In the genomic region with DNA sequence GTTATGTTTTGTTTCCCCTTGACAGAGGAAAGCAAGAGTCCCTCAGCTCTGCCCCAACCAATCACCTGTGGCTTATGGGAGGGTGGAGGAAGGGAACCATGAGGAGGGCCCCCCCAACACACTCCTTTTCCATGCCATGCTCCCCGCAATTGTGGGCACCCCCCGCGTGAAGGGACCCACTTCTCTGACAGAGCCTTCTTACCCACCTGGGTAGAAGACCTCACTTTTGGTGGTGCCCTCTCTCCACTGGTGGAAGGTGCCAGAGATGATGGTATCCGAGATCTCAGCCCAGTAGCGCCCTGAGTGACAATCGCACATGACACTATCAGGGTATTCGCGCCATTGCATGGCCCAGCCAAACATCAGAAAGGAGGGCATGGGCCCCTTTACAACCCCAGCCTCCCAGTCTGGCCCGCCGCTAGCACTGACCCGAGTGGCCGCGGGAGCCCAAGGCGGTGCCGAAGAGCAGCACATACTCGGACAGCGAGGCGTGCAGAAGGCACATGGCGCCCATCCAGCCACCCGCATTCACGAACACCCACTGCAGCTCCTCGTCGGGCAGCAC, we compare ENCODE assay signal across 8 cellular contexts. TPM values are rescaled to one million over a fixed set of nuclear protein-coding genes. Genes with fewer than 3 reads are reported as not detected.
DNase-seq lines count a peak whose midpoint lies in the region; ATAC-seq and TF ChIP-seq lines count a peak whose summit lies in the region.

No MANE protein-coding gene starts in this region.

- ATAC-seq in Panc1 (no peak; the same call in 1 of the 2 replicates), natural killer cell (no peak)

- no peaks in the 10 kb centered on the region for H3K27me3 Mint-ChIP-seq in activated T-cell treated with anti-CD3 and anti-CD28 coated beads, Interleukin-2, amount 50 U/mL, for 24 hours
- no peaks in the 10 kb centered on the region for H3K27me3 Mint-ChIP-seq in natural killer cell (ENCODE audit: low read depth in 2 of 2)

- no peaks in the 10 kb centered on the region for H3K36me3 ChIP-seq in Panc1 (ENCODE audit: control insufficient read depth, insufficient read depth, low read length)
- H3K36me3 ChIP-seq in effector memory CD4-positive, alpha-beta T cell (ENCODE audit: control insufficient read depth, insufficient read depth, low read length) = no peaks in the 10 kb centered on the region

- H3K9me3 Mint-ChIP-seq in activated T-cell treated with anti-CD3 and anti-CD28 coated beads, Interleukin-2, amount 50 U/mL, for 24 hours = no peaks in the 10 kb centered on the region
- no peaks in the 10 kb centered on the region for H3K9me3 Mint-ChIP-seq in natural killer cell

- TF ChIP-seq CTCF in Panc1 (IDR thresholded peaks at IDR 0.05) (no peak), natural killer cell (IDR thresholded peaks at IDR 0.05) (no peak)

- H3K4me3 ChIP-seq in Panc1 (ENCODE audit: low read depth in 2 of 2, low read length in 2 of 2) = peak overlapping the region; percentile 70 to 94
- peak overlapping the region; percentile 71 for H3K4me3 ChIP-seq in effector memory CD4-positive, alpha-beta T cell (ENCODE audit: insufficient read depth, low read depth, low read length, poor library complexity, severe bottlenecking)

- H3K36me3 Mint-ChIP-seq in activated T-cell treated with anti-CD3 and anti-CD28 coated beads, Interleukin-2, amount 50 U/mL, for 24 hours (ENCODE audit: low read depth) = peaks cover 37% of the 10 kb centered on the region
- no peaks in the 10 kb centered on the region for H3K36me3 Mint-ChIP-seq in natural killer cell

- no TSS peak for BruUV-seq in Panc1 (replicated peaks; lab: Mats Ljungman, UMichigan)

- intact Hi-C loops in Panc1 (cut with micrococcal nuclease; ENCODE audit: unreplicated experiment) (no loop called here), natural killer cell (cut with micrococcal nuclease) (loop anchor here (1.0 to 5.0 kb wide), 3 partner anchors 9 to 35 kb away; a partner anchor contains a TSS)

- CTCF ChIA-PET in Panc1 (lab: Charles Lee) = interaction anchor here (0.6 to 1.1 kb wide), 2 partner anchors 10 to 268 kb away, joined by 4 to 5 read pairs; a partner anchor contains a TSS

- H3K4me1 Mint-ChIP-seq in activated T-cell treated with anti-CD3 and anti-CD28 coated beads, Interleukin-2, amount 50 U/mL, for 24 hours (ENCODE audit: low read depth) = peaks cover 46% of the 10 kb centered on the region
- peaks cover 17 to 38% of the 10 kb centered on the region in 2 donors for H3K4me1 Mint-ChIP-seq in natural killer cell

- no peaks in the 10 kb centered on the region for H3K9me3 ChIP-seq in Panc1 (ENCODE audit: control insufficient read depth, insufficient read depth, low read depth, low read length)
- H3K9me3 ChIP-seq in effector memory CD4-positive, alpha-beta T cell (ENCODE audit: control insufficient read depth, low read length) = no peaks in the 10 kb centered on the region

- in situ Hi-C loops in Panc1 (cut with HindIII; ENCODE audit: low pct_unique_long_range_greater_than_20kb, low sequenced_read_pairs) = no loop called here

- H3K27ac ChIP-seq in Panc1 (ENCODE audit: low read length) = peak overlapping the region; percentile 98
- peak overlapping the region; percentile 73 for H3K27ac ChIP-seq in effector memory CD4-positive, alpha-beta T cell (ENCODE audit: insufficient read depth, low read length, poor library complexity, severe bottlenecking)

- POLR2A ChIA-PET in Panc1 (lab: Charles Lee) = interaction anchor here (0.6 to 1.7 kb wide), 2 partner anchors 8 to 28 kb away, joined by 4 to 5 read pairs; no protein-coding TSS in a partner anchor

- peak overlapping the region; percentile 97 for H3K4me3 Mint-ChIP-seq in activated T-cell treated with anti-CD3 and anti-CD28 coated beads, Interleukin-2, amount 50 U/mL, for 24 hours
- peak overlapping the region; percentile 80 for H3K4me3 Mint-ChIP-seq in natural killer cell

- peak overlapping the region; percentile 93 for H3K27ac Mint-ChIP-seq in activated T-cell treated with anti-CD3 and anti-CD28 coated beads, Interleukin-2, amount 50 U/mL, for 24 hours
- peak overlapping the region; percentile 95 to 98 for H3K27ac Mint-ChIP-seq in natural killer cell

- peak; percentile 68 for DNase-seq in activated T-cell treated with anti-CD3 and anti-CD28 coated beads, Interleukin-2, amount 50 U/mL, for 24 hours
- DNase-seq in activated T-cell treated with anti-CD3 and anti-CD28 coated beads, Interleukin-2, amount 50 U/mL, for 1 hour = no peak
- DNase-seq in Panc1 (ENCODE audit: low read depth, low spot score) (no peak), natural killer cell (no peak), OCI-M2 (lab: John Stamatoyannopoulos, UW; ENCODE audit: unreplicated experiment) (no peak), CD1c-positive myeloid dendritic cell (ENCODE audit: extremely low spot score) (no peak), NCI-H128 (lab: John Stamatoyannopoulos, UW; ENCODE audit: unreplicated experiment) (no peak)
- DNase-seq in effector memory CD4-positive, alpha-beta T cell = no peak

- H3K27me3 ChIP-seq in Panc1 (ENCODE audit: control insufficient read depth, insufficient read depth, low read length) = no peaks in the 10 kb centered on the region
- H3K27me3 ChIP-seq in effector memory CD4-positive, alpha-beta T cell (replicated peaks; ENCODE audit: control insufficient read depth, insufficient read depth, low read length, poor library complexity, severe bottlenecking) = no peaks in the 10 kb centered on the region

- H3K4me1 ChIP-seq in Panc1 (ENCODE audit: control insufficient read depth, insufficient read depth, low read length) = peaks cover 13% of the 10 kb centered on the region
- H3K4me1 ChIP-seq in effector memory CD4-positive, alpha-beta T cell (ENCODE audit: control insufficient read depth, insufficient read depth, low read length, poor library complexity, severe bottlenecking) = peaks cover 31% of the 10 kb centered on the region

RNA-seq across cellular contexts. Expression of a gene that starts 0.7 kb away (rescaled TPM):
- 131 TPM for total RNA-seq in Panc1 (2021; ENCODE audit: unreplicated experiment)
- 186 TPM for polyA plus RNA-seq in Panc1 (2012; ENCODE audit: insufficient read length)
- 10 to 100 TPM; 22.1 to 29.8 (median 23.0) TPM for total RNA-seq in natural killer cell

RNA-seq across cellular contexts. Expression of a gene that starts 8.0 kb away (rescaled TPM):
- total RNA-seq in Panc1 (2021; ENCODE audit: unreplicated experiment) (0.33 TPM), natural killer cell (under 1 TPM in 2 of 3 donors, not detected in 1; 0.24 to 0.77 TPM)
- polyA plus RNA-seq in Panc1 (2012; ENCODE audit: insufficient read length) = 0.16 TPM

RNA-seq across cellular contexts. Expression of a gene that starts 9.6 kb away (rescaled TPM):
- total RNA-seq in Panc1 (2021; ENCODE audit: unreplicated experiment) (42.5 TPM), natural killer cell (100 to 1,000 TPM in 1 of 3 donors, 10 to 100 TPM in 2; 81.9 to 118 (median 89.3) TPM)
- polyA plus RNA-seq in Panc1 (2012; ENCODE audit: insufficient read length) = 44.2 TPM

RNA-seq across cellular contexts. Expression of a gene that starts 15.1 kb away (rescaled TPM):
- total RNA-seq in Panc1 (2021; ENCODE audit: unreplicated experiment) (21.6 TPM), natural killer cell (10 to 100 TPM; 64.2 to 91.1 (median 66.1) TPM)
- polyA plus RNA-seq in Panc1 (2012; ENCODE audit: insufficient read length) = 22.1 TPM

RNA-seq across cellular contexts. Expression of a gene that starts 16.6 kb away (rescaled TPM):
- total RNA-seq in Panc1 (2021; ENCODE audit: unreplicated experiment) = 110 TPM
- polyA plus RNA-seq in Panc1 (2012; ENCODE audit: insufficient read length) = 122 TPM
- 100 to 1,000 TPM; 135 to 171 (median 147) TPM for total RNA-seq in natural killer cell
